18 cellular contexts compared by ENCODE assay signal in the genomic region with DNA sequence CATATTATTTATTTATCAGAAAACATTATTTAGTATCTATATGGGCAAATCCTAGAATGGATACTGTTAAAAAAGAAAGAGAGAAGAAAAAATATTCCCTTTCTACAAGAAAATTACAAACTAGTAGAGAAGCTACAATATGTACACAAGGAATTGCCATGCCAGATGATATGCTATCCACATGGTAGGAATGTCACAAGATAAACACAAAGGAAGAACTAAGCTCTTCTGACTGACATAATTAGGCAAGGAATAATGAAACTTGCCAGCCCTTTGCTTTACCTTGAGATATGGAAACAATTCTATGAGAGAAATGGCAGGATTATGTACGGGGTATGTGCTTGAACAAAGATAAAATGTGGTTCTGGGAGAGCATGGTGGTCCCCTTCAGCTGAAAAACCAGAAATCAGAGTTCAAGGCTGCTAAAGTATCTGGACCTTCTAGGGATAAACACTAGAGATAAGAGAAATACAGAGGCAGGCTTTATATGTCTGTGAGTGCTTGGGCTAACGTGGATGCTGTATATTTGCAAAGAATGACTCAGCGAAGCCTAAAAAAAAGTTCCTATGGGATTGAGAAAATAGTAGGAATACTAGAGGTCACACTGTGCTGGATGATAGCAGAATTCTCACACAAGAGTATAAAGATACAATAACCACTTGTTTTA.
"Had no signal": no experiment of that assay in that cellular context is flagged by ENCODE, and none has a peak within 500 bp of the region (broad histone marks: within the 10 kb centered on the region; RNA-seq: fewer than 3 reads in every experiment).

No MANE protein-coding gene starts in this region.

- DNase-seq: activated CD4-positive, CD25-positive, alpha-beta regulatory T cell treated with anti-CD3 and anti-CD28 coated beads, Interleukin-2, amount 50 U/mL, for 72 hours; activated naive CD8-positive, alpha-beta T cell treated with anti-CD3 and anti-CD28 coated beads for 36 hours; brain microvascular endothelial cell; esophagus squamous epithelium; foreskin keratinocyte; immature natural killer cell; left cardiac atrium; mucosa of descending colon; naive thymus-derived CD4-positive, alpha-beta T cell; small intestine; stimulated activated naive CD8-positive, alpha-beta T cell treated with anti-CD3 and anti-CD28 coated beads, Interleukin-15, Interleukin-2, amounts not matched to agents 100 U/mL and 50 U/mL, for 24 hours; T1000; transverse colon had no signal

- H3K4me3 ChIP-seq: coronary artery, esophagus squamous epithelium, lung, mucosa of descending colon, right atrium auricular region, transverse colon, vagina had no signal

- H3K27me3 ChIP-seq: brain microvascular endothelial cell, esophagus squamous epithelium, foreskin keratinocyte, right atrium auricular region, transverse colon, vagina had no signal

- H3K36me3 ChIP-seq: brain microvascular endothelial cell, esophagus squamous epithelium, right atrium auricular region, transverse colon, vagina had no signal

- FAIRE-seq: endothelial cell of umbilical vein, small intestine had no signal

- H3K9me3 ChIP-seq: esophagus squamous epithelium, mucosa of descending colon, right atrium auricular region, transverse colon, vagina had no signal

- H3K4me1 ChIP-seq: esophagus squamous epithelium, foreskin keratinocyte, right atrium auricular region, transverse colon, vagina had no signal

- ATAC-seq: foreskin keratinocyte; left cardiac atrium; mucosa of descending colon; naive thymus-derived CD4-positive, alpha-beta T cell; stimulated activated naive CD8-positive, alpha-beta T cell treated with anti-CD3 and anti-CD28 coated beads, Interleukin-15, Interleukin-2, amounts not matched to agents 100 U/mL and 50 U/mL, for 24 hours had no signal

- H3K27ac ChIP-seq: brain microvascular endothelial cell, coronary artery, esophagus squamous epithelium, foreskin keratinocyte, right atrium auricular region, transverse colon, vagina had no signal
